ENCODE assay signal across 11 cellular contexts in the genomic region with DNA sequence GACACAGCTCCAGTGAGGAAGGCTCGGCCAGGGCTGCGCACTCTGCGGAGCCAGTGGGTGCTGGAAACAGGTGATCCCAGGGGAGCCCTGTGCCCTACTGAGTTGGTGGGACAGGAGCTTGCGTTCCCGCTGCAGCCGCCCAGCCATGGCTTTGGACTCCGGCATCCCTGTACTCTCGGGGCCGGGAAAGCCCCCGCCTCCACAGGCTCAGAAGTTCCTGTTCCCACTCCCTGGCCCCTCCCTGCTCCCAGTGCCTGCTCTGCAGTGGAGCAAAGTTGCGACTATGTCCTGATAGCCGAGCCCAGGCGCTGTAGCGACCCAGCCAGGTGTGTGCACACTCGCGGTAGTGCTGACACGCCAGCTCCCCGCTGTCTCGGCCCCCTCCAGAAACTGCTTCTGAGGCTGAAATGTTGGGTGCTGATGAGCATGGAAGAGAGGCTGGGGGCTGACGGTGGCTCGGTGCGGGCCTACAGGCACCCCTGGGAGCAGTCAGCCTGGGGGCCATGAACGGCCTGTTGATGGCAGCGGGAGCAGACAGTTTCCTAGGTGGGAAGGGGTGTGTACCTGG.
"Had no signal": no experiment of that assay in that cellular context is flagged by ENCODE, and none has a peak within 500 bp of the region (broad histone marks: within the 10 kb centered on the region; RNA-seq: fewer than 3 reads in every experiment).

No MANE protein-coding gene starts in this region.

- H3K9me3 Mint-ChIP-seq: neural crest cell had no signal

- H3K27me3 Mint-ChIP-seq: activated T-helper 17 cell treated with anti-CD3 and anti-CD28 coated beads, Interleukin-2, amount 50 U/mL, for 72 hours; stimulated activated memory B cell treated with anti-CD40 and anti-IgM and Interleukin-4, amounts not matched to agents 10 μg/mL and 1 μg/mL and 100 μg/mL, for 72 hours; T-cell had no signal

- H3K27ac Mint-ChIP-seq: activated T-helper 17 cell treated with anti-CD3 and anti-CD28 coated beads, Interleukin-2, amount 50 U/mL, for 72 hours; stimulated activated memory B cell treated with anti-CD40 and anti-IgM and Interleukin-4, amounts not matched to agents 10 μg/mL and 1 μg/mL and 100 μg/mL, for 72 hours; T-cell had no signal

- H3K36me3 Mint-ChIP-seq: stimulated activated memory B cell treated with anti-CD40 and anti-IgM and Interleukin-4, amounts not matched to agents 10 μg/mL and 1 μg/mL and 100 μg/mL, for 72 hours; T-cell had no signal

- DNase-seq: activated naive CD4-positive, alpha-beta T cell treated with Interleukin-2 at 50 U/mL for 16 hours; SK-N-SH; stimulated activated CD4-positive, alpha-beta T cell treated with anti-CD3 and anti-CD28 coated beads, Interleukin-2, amount 100 ng/mL, for 48 hours; T-helper 9 cell; transverse colon had no signal

- H3K27ac ChIP-seq: ovary, transverse colon had no signal

- H3K9me3 ChIP-seq: ovary, SK-N-SH, transverse colon had no signal

- H3K4me1 Mint-ChIP-seq: activated T-helper 17 cell treated with anti-CD3 and anti-CD28 coated beads, Interleukin-2, amount 50 U/mL, for 72 hours; neural crest cell; stimulated activated memory B cell treated with anti-CD40 and anti-IgM and Interleukin-4, amounts not matched to agents 10 μg/mL and 1 μg/mL and 100 μg/mL, for 72 hours; T-cell had no signal

- ATAC-seq: activated CD4-positive, CD25-positive, alpha-beta regulatory T cell treated with anti-CD3 and anti-CD28 coated beads, Interleukin-2, amount 50 U/mL, for 24 hours; activated T-helper 17 cell treated with anti-CD3 and anti-CD28 coated beads, Interleukin-2, amount 50 U/mL, for 72 hours; stimulated activated memory B cell treated with anti-CD40 and anti-IgM and Interleukin-4, amounts not matched to agents 10 μg/mL and 1 μg/mL and 100 μg/mL, for 72 hours; T-cell had no signal

- H3K4me1 ChIP-seq: transverse colon had no signal

- H3K4me3 Mint-ChIP-seq: activated T-helper 17 cell treated with anti-CD3 and anti-CD28 coated beads, Interleukin-2, amount 50 U/mL, for 72 hours; neural crest cell; stimulated activated memory B cell treated with anti-CD40 and anti-IgM and Interleukin-4, amounts not matched to agents 10 μg/mL and 1 μg/mL and 100 μg/mL, for 72 hours; T-cell had no signal

- H3K36me3 ChIP-seq: ovary, transverse colon had no signal

- H3K4me3 ChIP-seq: ovary, transverse colon had no signal

- H3K27me3 ChIP-seq: ovary, transverse colon had no signal
